ENCODE assay signal across 13 cellular contexts in genomic region chr2:6880200-6880733, GRCh38. TPM values are rescaled to one million over a fixed set of nuclear protein-coding genes. Genes with fewer than 3 reads are reported as not detected.
A peak's percentile ranks its signal among the peaks of the same experiment; 100 is the strongest.
DNase-seq lines count a peak whose midpoint lies in the region; ATAC-seq and TF ChIP-seq lines count a peak whose summit lies in the region.
"Had no signal": no experiment of that assay in that cellular context is flagged by ENCODE, and none has a peak within 500 bp of the region (broad histone marks: within the 10 kb centered on the region; RNA-seq: fewer than 3 reads in every experiment).

No MANE protein-coding gene starts in this region.

- peak overlapping the region; percentile 99 for H3K4me3 Mint-ChIP-seq in activated CD4-positive, alpha-beta T cell treated with anti-CD3 and anti-CD28 coated beads, Interleukin-2, amount 10 ng/mL, durations not matched to agents 7 days and 5 days
- peak overlapping the region; percentile 52 for H3K4me3 Mint-ChIP-seq in activated T-helper 17 cell treated with anti-CD3 and anti-CD28 coated beads, Interleukin-2, amount 50 U/mL, for 72 hours
- peak overlapping the region in 1 of 3 experiments; percentile 0 for H3K4me3 Mint-ChIP-seq in nephron

- H3K27ac Mint-ChIP-seq in activated CD4-positive, alpha-beta T cell treated with anti-CD3 and anti-CD28 coated beads, Interleukin-2, amount 10 ng/mL, durations not matched to agents 7 days and 5 days, result peak overlapping the region; percentile 94
- peak overlapping the region; percentile 55 for H3K27ac Mint-ChIP-seq in activated T-helper 17 cell treated with anti-CD3 and anti-CD28 coated beads, Interleukin-2, amount 50 U/mL, for 72 hours
- H3K27ac Mint-ChIP-seq in nephron, result peak overlapping the region; percentile 56 to 77 (median 66)

- DNase-seq in activated CD4-positive, alpha-beta T cell treated with anti-CD3 and anti-CD28 coated beads, Interleukin-2, amount 10 ng/mL, durations not matched to agents 7 days and 5 days, result peak; percentile 59
- no peak for DNase-seq in activated CD4-positive, alpha-beta T cell treated with anti-CD3 and anti-CD28 coated beads, Interleukin-2, amount 50 U/mL, for 48 hours
- peak; percentile 67 to 69 for DNase-seq in Kasumi-1 (lab: John Stamatoyannopoulos, UW)
- no peak for DNase-seq in GM20000 (ENCODE audit: low spot score)
- no peak for DNase-seq in SIG-M5 (lab: John Stamatoyannopoulos, UW)
- DNase-seq: DMS79 treated with DMSO at 0.1 percent for 48 hours, NCI-H82, nucleus accumbens had no signal

- H3K4me1 Mint-ChIP-seq in activated CD4-positive, alpha-beta T cell treated with anti-CD3 and anti-CD28 coated beads, Interleukin-2, amount 10 ng/mL, durations not matched to agents 7 days and 5 days, result peaks cover 67% of the 10 kb centered on the region
- peaks cover 28% of the 10 kb centered on the region for H3K4me1 Mint-ChIP-seq in activated T-helper 17 cell treated with anti-CD3 and anti-CD28 coated beads, Interleukin-2, amount 50 U/mL, for 72 hours
- H3K4me1 Mint-ChIP-seq in nephron, result peaks cover 26% of the 10 kb centered on the region

- peak; percentile 32 for ATAC-seq in activated T-helper 17 cell treated with anti-CD3 and anti-CD28 coated beads, Interleukin-2, amount 50 U/mL, for 72 hours (replicated peaks)
- no peak for ATAC-seq in HG02610 (IDR thresholded peaks at IDR 0.05; ENCODE audit: unreplicated experiment)

- peaks cover 78% of the 10 kb centered on the region for H3K36me3 Mint-ChIP-seq in activated CD4-positive, alpha-beta T cell treated with anti-CD3 and anti-CD28 coated beads, Interleukin-2, amount 10 ng/mL, durations not matched to agents 7 days and 5 days (ENCODE audit: low read depth)
- no peaks in the 10 kb centered on the region for H3K36me3 Mint-ChIP-seq in activated T-helper 17 cell treated with anti-CD3 and anti-CD28 coated beads, Interleukin-2, amount 50 U/mL, for 72 hours (ENCODE audit: low read depth)
- no peaks in the 10 kb centered on the region for H3K36me3 Mint-ChIP-seq in nephron (ENCODE audit: low read depth)

- CTCF ChIA-PET in activated CD4-positive, alpha-beta T cell treated with anti-CD3 and anti-CD28 coated beads, Interleukin-2, amount 10 ng/mL, durations not matched to agents 7 days and 5 days (lab: Charles Lee), result interaction anchor here (1.2 to 2.3 kb wide), 4 partner anchors 14 to 165 kb away, joined by 3 to 6 read pairs (median 4); partner anchors contain the start of gene CMPK2

- no peaks in the 10 kb centered on the region for H3K27me3 Mint-ChIP-seq in activated CD4-positive, alpha-beta T cell treated with anti-CD3 and anti-CD28 coated beads, Interleukin-2, amount 10 ng/mL, durations not matched to agents 7 days and 5 days
- H3K27me3 Mint-ChIP-seq in activated T-helper 17 cell treated with anti-CD3 and anti-CD28 coated beads, Interleukin-2, amount 50 U/mL, for 72 hours, result no peaks in the 10 kb centered on the region
- peaks cover 6% of the 10 kb centered on the region for H3K27me3 Mint-ChIP-seq in nephron (ENCODE audit: low read depth)

- H3K9me3 Mint-ChIP-seq in activated CD4-positive, alpha-beta T cell treated with anti-CD3 and anti-CD28 coated beads, Interleukin-2, amount 10 ng/mL, durations not matched to agents 7 days and 5 days, result peaks cover 8% of the 10 kb centered on the region
- H3K9me3 Mint-ChIP-seq in activated T-helper 17 cell treated with anti-CD3 and anti-CD28 coated beads, Interleukin-2, amount 50 U/mL, for 72 hours, result no peaks in the 10 kb centered on the region
- H3K9me3 Mint-ChIP-seq in nephron, result peaks cover 14% of the 10 kb centered on the region

- TF ChIP-seq CTCF in nephron (IDR thresholded peaks at IDR 0.05; ENCODE audit: unreplicated experiment in 3 of 3) (no peak), GM20000 (IDR thresholded peaks at IDR 0.05; ENCODE audit: extremely low read depth, missing control alignments) (no peak)

- POLR2A ChIA-PET in activated CD4-positive, alpha-beta T cell treated with anti-CD3 and anti-CD28 coated beads, Interleukin-2, amount 10 ng/mL, durations not matched to agents 7 days and 5 days (lab: Charles Lee), result interaction anchor here (0.5 to 4.0 kb wide), 4 partner anchors 14 to 145 kb away, joined by 3 to 69 read pairs (median 4); partner anchors contain the start of gene CMPK2

RNA-seq across cellular contexts. Expression of gene RSAD2, which starts 2.7 kb away (rescaled TPM):
- 100 to 1,000 TPM; 100 to 101 TPM for total RNA-seq in activated CD4-positive, alpha-beta T cell treated with anti-CD3 and anti-CD28 coated beads, Interleukin-2, amount 10 ng/mL, durations not matched to agents 7 days and 5 days
- 1 to 10 TPM; 2.8 to 4.5 TPM for total RNA-seq in activated T-helper 17 cell treated with anti-CD3 and anti-CD28 coated beads, Interleukin-2, amount 50 U/mL, for 72 hours
- total RNA-seq: H1, HT1080 had no signal

RNA-seq across cellular contexts. Expression of gene CMPK2, which starts 14.6 kb away (rescaled TPM):
- 10 to 100 TPM; 94.3 to 96.0 TPM for total RNA-seq in activated CD4-positive, alpha-beta T cell treated with anti-CD3 and anti-CD28 coated beads, Interleukin-2, amount 10 ng/mL, durations not matched to agents 7 days and 5 days
- 1 to 10 TPM; 2.0 to 2.6 TPM for total RNA-seq in activated T-helper 17 cell treated with anti-CD3 and anti-CD28 coated beads, Interleukin-2, amount 50 U/mL, for 72 hours

RNA-seq across cellular contexts. Expression of gene RNF144A, which starts 36.9 kb away (rescaled TPM):
- total RNA-seq in activated CD4-positive, alpha-beta T cell treated with anti-CD3 and anti-CD28 coated beads, Interleukin-2, amount 10 ng/mL, durations not matched to agents 7 days and 5 days, result 100 to 1,000 TPM in 1 of 2 experiments, 10 to 100 TPM in 1; 89.6 to 101 TPM
- 10 to 100 TPM; 13.6 to 29.2 TPM for total RNA-seq in activated T-helper 17 cell treated with anti-CD3 and anti-CD28 coated beads, Interleukin-2, amount 50 U/mL, for 72 hours

Comparison
In these comparisons a context has a peak if more than half of its experiments do, and no peak if none do; other contexts are left out.
1. DNase-seq: peak in activated CD4-positive, alpha-beta T cell treated with anti-CD3 and anti-CD28 coated beads, Interleukin-2, amount 10 ng/mL, durations not matched to agents 7 days and 5 days (single experiment) and Kasumi-1 (2 of 2); none in activated CD4-positive, alpha-beta T cell treated with anti-CD3 and anti-CD28 coated beads, Interleukin-2, amount 50 U/mL, for 48 hours (0 of 2), GM20000 (single experiment) and SIG-M5 (single experiment).
2. RNA of gene RSAD2, which starts 2.7 kb away (total RNA-seq): 100 to 101 TPM in activated CD4-positive, alpha-beta T cell treated with anti-CD3 and anti-CD28 coated beads, Interleukin-2, amount 10 ng/mL, durations not matched to agents 7 days and 5 days; 2.8 to 4.5 TPM in activated T-helper 17 cell treated with anti-CD3 and anti-CD28 coated beads, Interleukin-2, amount 50 U/mL, for 72 hours; every median in the first group is over 10 times any median in the second.
3. RNA of gene CMPK2, which starts 14.6 kb away (total RNA-seq): 94.3 to 96.0 TPM in activated CD4-positive, alpha-beta T cell treated with anti-CD3 and anti-CD28 coated beads, Interleukin-2, amount 10 ng/mL, durations not matched to agents 7 days and 5 days; 2.0 to 2.6 TPM in activated T-helper 17 cell treated with anti-CD3 and anti-CD28 coated beads, Interleukin-2, amount 50 U/mL, for 72 hours; every median in the first group is over 10 times any median in the second.
4. Peak in every context shown above with its lines, with median percentiles within 50 percentile points of each other: H3K27ac Mint-ChIP-seq.